Comparison of ENCODE assay signal across 16 cellular contexts in genomic region chr20:1866834-1867233, GRCh38. TPM values are rescaled to one million over a fixed set of nuclear protein-coding genes. Genes with fewer than 3 reads are reported as not detected.
A peak's percentile ranks its signal among the peaks of the same experiment; 100 is the strongest.
DNase-seq lines count a peak whose midpoint lies in the region; ATAC-seq and TF ChIP-seq lines count a peak whose summit lies in the region.
"Had no signal": no experiment of that assay in that cellular context is flagged by ENCODE, and none has a peak within 500 bp of the region (broad histone marks: within the 10 kb centered on the region; RNA-seq: fewer than 3 reads in every experiment).

No MANE protein-coding gene starts in this region.

- ATAC-seq in right lobe of liver (peak; percentile 66 to 86 (median 74)), HG03025 (IDR thresholded peaks at IDR 0.05; ENCODE audit: low FRiP score, unreplicated experiment) (no peak)
- ATAC-seq: CD8-positive, alpha-beta T cell had no signal

- no peak for TF ChIP-seq POLR2A in right lobe of liver (IDR thresholded peaks at IDR 0.05)

- H3K4me1 ChIP-seq in right lobe of liver (peaks cover 0 to 3% (median 0%) of the 10 kb centered on the region in 4 donors), osteoblast (ENCODE audit: insufficient read depth, low read length) (peaks cover 15% of the 10 kb centered on the region)

- no peaks in the 10 kb centered on the region for H4K20me1 ChIP-seq in osteoblast (ENCODE audit: insufficient read depth, low read length)

- peak; percentile 26 for DNase-seq in DMS153 treated with DMSO at 0.1 percent for 48 hours (lab: John Stamatoyannopoulos, UW; ENCODE audit: unreplicated experiment)
- DNase-seq in NCI-H1417 treated with DMSO at 0.1 percent for 48 hours (lab: John Stamatoyannopoulos, UW) = peak; percentile 15
- DNase-seq in right lobe of liver = no peak
- DNase-seq in ureter (ENCODE audit: low spot score) = no peak
- no peak for DNase-seq in osteoblast (ENCODE audit: insufficient read length, low spot score, missing footprints)
- DNase-seq: CD8-positive, alpha-beta T cell; MG63; NCI-H1105 treated with DMSO at 0.1 percent for 48 hours; NCI-H187 treated with DMSO at 0.1 percent for 48 hours; NCI-H524 treated with DMSO at 0.1 percent for 48 hours; NK-92 treated with Interleukin-12 subunit alpha and Interleukin-12 subunit beta, amount 100 ng/mL, for 24 hours; RPMI8226; SIG-M5 had no signal

- peak overlapping the region; percentile 23 for H3K27ac ChIP-seq in cingulate gyrus (ENCODE audit: low read depth, low read length)
- H3K27ac ChIP-seq in right lobe of liver = no peak overlapping the region
- H3K27ac ChIP-seq in osteoblast (ENCODE audit: low read depth, low read length) = no peak overlapping the region

- H3K4me3 ChIP-seq in right lobe of liver (no peak overlapping the region), osteoblast (ENCODE audit: insufficient read depth, low read length) (no peak overlapping the region)
- H3K4me3 ChIP-seq: MG63 had no signal

- H3K27me3 ChIP-seq in right lobe of liver (no peaks in the 10 kb centered on the region), osteoblast (ENCODE audit: insufficient read depth, low read length) (no peaks in the 10 kb centered on the region)
- H3K27me3 ChIP-seq: MG63 had no signal

- H3K4me2 ChIP-seq in osteoblast (ENCODE audit: insufficient read depth, low read length) = no peak overlapping the region

- 39% methylated on average over 3 of the region's 3 CpGs for WGBS in right lobe of liver (ENCODE audit: insufficient coverage, low coverage, low lambda C conversion rate, missing lambda C conversion rate)

- no peaks in the 10 kb centered on the region for H3K79me2 ChIP-seq in osteoblast (ENCODE audit: insufficient read depth, low read length)

- H2AFZ ChIP-seq in osteoblast (ENCODE audit: low read length) = no peak overlapping the region

- TF ChIP-seq CTCF in right lobe of liver (IDR thresholded peaks at IDR 0.05) (no peak), osteoblast (IDR thresholded peaks at IDR 0.05; ENCODE audit: extremely low read depth, low read depth, low read length) (no peak)

- no peaks in the 10 kb centered on the region for H3K9me3 ChIP-seq in right lobe of liver
- no peaks in the 10 kb centered on the region for H3K9me3 ChIP-seq in osteoblast (ENCODE audit: low read depth, low read length)
- H3K9me3 ChIP-seq: MG63 had no signal

- H3K36me3 ChIP-seq in right lobe of liver (no peaks in the 10 kb centered on the region), osteoblast (ENCODE audit: insufficient read depth, low read length) (no peaks in the 10 kb centered on the region)
- H3K36me3 ChIP-seq: MG63 had no signal

- intact Hi-C loops in right lobe of liver (cut with DNase I) = no loop called here

RNA-seq across cellular contexts. Expression of gene SIRPA, which starts 28.4 kb away (rescaled TPM):
- total RNA-seq in right lobe of liver (10 to 100 TPM; 26.8 to 42.7 (median 34.8) TPM), ureter (14.5 TPM), osteoblast (13.8 and 15.9 TPM in 2 replicates)
- total RNA-seq: CD8-positive, alpha-beta T cell; OCI-LY7 had no signal

Comparison
In these comparisons a context has a peak if more than half of its experiments do, and no peak if none do; other contexts are left out.
1. DNase-seq: peak in DMS153 treated with DMSO at 0.1 percent for 48 hours (single experiment) and NCI-H1417 treated with DMSO at 0.1 percent for 48 hours (single experiment); none in right lobe of liver (0 of 3), ureter (single experiment) and osteoblast (single experiment).